25 cellular contexts compared by ENCODE assay signal in genomic region chr12:78746001-78746400, GRCh38.
DNase-seq lines count a peak whose midpoint lies in the region; ATAC-seq, FAIRE-seq and TF ChIP-seq lines count a peak whose summit lies in the region.
"Had no signal": no experiment of that assay in that cellular context is flagged by ENCODE, and none has a peak within 500 bp of the region (broad histone marks: within the 10 kb centered on the region; RNA-seq: fewer than 3 reads in every experiment).

No MANE protein-coding gene starts in this region.

- POLR2A ChIA-PET in A549 (lab: Yijun Ruan, JAX) = no interaction called here
- POLR2A ChIA-PET in activated CD4-positive, alpha-beta T cell treated with anti-CD3 and anti-CD28 coated beads, Interleukin-2, amount 10 ng/mL, durations not matched to agents 7 days and 5 days (lab: Charles Lee) = no interaction called here

- H3K27ac ChIP-seq in A549 = 0 out of 6 replicates have a peak overlapping the region, but pooled peaks of 1 of the 2 experiments have one; percentile 27
- peak overlapping the region; percentile 3; the same call in 1 of the 2 replicates for H3K27ac ChIP-seq in GM23338 (ENCODE audit: low read depth)
- H3K27ac ChIP-seq in transverse colon = no peak overlapping the region
- H3K27ac ChIP-seq: heart right ventricle had no signal

- intact Hi-C loops in transverse colon (cut with DNase I; ENCODE audit: low total_unique reads) = no loop called here

- TF ChIP-seq RAD21 in A549 (conservative IDR thresholded peaks at IDR 0.05 in 1 of 2, IDR thresholded peaks at IDR 0.05 in 1 of 2) = no peak

- in situ Hi-C loops in transverse colon (cut with MboI; ENCODE audit: low pct_ligation_motif_present in 1 of 4, low pct_unique_long_range_greater_than_20kb in 1 of 4, low sequenced_read_pairs in 3 of 4) = no loop called here

- H3K79me2 ChIP-seq in GM23338 (replicated peaks; ENCODE audit: insufficient read depth) = no peaks in the 10 kb centered on the region

- DNase-seq in A549 (ENCODE audit: low read depth in 1 of 2, low spot score in 1 of 2) (no peak), GM23338 (ENCODE audit: low spot score) (no peak), NCI-H345 (lab: John Stamatoyannopoulos, UW) (peak; percentile 53), fibroblast of peridontal ligament (ENCODE audit: extremely low read depth) (peak; percentile 7), transverse colon (no peak)
- DNase-seq in activated CD4-positive, CD25-positive, alpha-beta regulatory T cell treated with anti-CD3 and anti-CD28 coated beads, Interleukin-2, amount 50 U/mL, for 72 hours = no peak
- DNase-seq in activated CD4-positive, alpha-beta T cell treated with anti-CD3 and anti-CD28 coated beads, Interleukin-2, amount 10 ng/mL, durations not matched to agents 7 days and 5 days = no peak
- DNase-seq: activated CD4-positive, alpha-beta T cell treated with anti-CD3 and anti-CD28 coated beads for 36 hours; activated naive CD4-positive, alpha-beta T cell treated with anti-CD3 and anti-CD28 coated beads for 36 hours; activated T-cell treated with anti-CD3 and anti-CD28 coated beads, Interleukin-2, amount 50 U/mL, for 72 hours; amygdala; C1 segment of cervical spinal cord; heart right ventricle; naive thymus-derived CD8-positive, alpha-beta T cell; NCI-H2029 treated with DMSO at 0.1 percent for 48 hours; posterior cingulate gyrus; SIG-M5; T-cell had no signal

- TF ChIP-seq EP300 in A549 (IDR thresholded peaks at IDR 0.05) (no peak), transverse colon (IDR thresholded peaks at IDR 0.05; ENCODE audit: low read depth) (no peak)

- H3K9me3 ChIP-seq in A549 (no peaks in the 10 kb centered on the region), transverse colon (no peaks in the 10 kb centered on the region)

- H2AFZ ChIP-seq in GM23338 = peak overlapping the region; percentile 25; the same call in 1 of the 2 replicates

- FAIRE-seq in A549 (lab: Jason Lieb, UNC) = peak; percentile 32
- FAIRE-seq: H54, TTC549, urothelium cell line had no signal

- ATAC-seq in A549 (no peak), GM23338 (no peak), HG03469 (IDR thresholded peaks at IDR 0.05; ENCODE audit: unreplicated experiment) (no peak)
- ATAC-seq: activated CD4-positive, alpha-beta T cell treated with anti-CD3 and anti-CD28 coated beads for 36 hours; activated T-cell treated with anti-CD3 and anti-CD28 coated beads, Interleukin-2, amount 50 U/mL, for 72 hours; heart right ventricle; left lobe of liver; naive thymus-derived CD8-positive, alpha-beta T cell; sciatic nerve; T-cell had no signal

- H3K27ac Mint-ChIP-seq in GM23338 = peak overlapping the region; percentile 69; the same call in 1 of the 2 replicates
- no peak overlapping the region for H3K27ac Mint-ChIP-seq in activated CD4-positive, alpha-beta T cell treated with anti-CD3 and anti-CD28 coated beads, Interleukin-2, amount 10 ng/mL, durations not matched to agents 7 days and 5 days
- H3K27ac Mint-ChIP-seq: activated CD4-positive, alpha-beta T cell treated with anti-CD3 and anti-CD28 coated beads for 36 hours; activated naive CD4-positive, alpha-beta T cell treated with anti-CD3 and anti-CD28 coated beads for 36 hours; activated T-cell treated with anti-CD3 and anti-CD28 coated beads, Interleukin-2, amount 50 U/mL, for 72 hours; mesothelial cell of epicardium; naive thymus-derived CD8-positive, alpha-beta T cell; T-cell had no signal

- H3K4me3 Mint-ChIP-seq in GM23338 = no peak overlapping the region
- no peak overlapping the region for H3K4me3 Mint-ChIP-seq in activated CD4-positive, alpha-beta T cell treated with anti-CD3 and anti-CD28 coated beads, Interleukin-2, amount 10 ng/mL, durations not matched to agents 7 days and 5 days
- H3K4me3 Mint-ChIP-seq: activated CD4-positive, alpha-beta T cell treated with anti-CD3 and anti-CD28 coated beads for 36 hours; activated naive CD4-positive, alpha-beta T cell treated with anti-CD3 and anti-CD28 coated beads for 36 hours; activated T-cell treated with anti-CD3 and anti-CD28 coated beads, Interleukin-2, amount 50 U/mL, for 72 hours; mesothelial cell of epicardium; naive thymus-derived CD8-positive, alpha-beta T cell; T-cell had no signal

- 94% methylated on average over 2 of the region's 2 CpGs for WGBS in A549 (ENCODE audit: missing lambda C conversion rate)
- 82 to 88% methylated on average over 2 of the region's 2 CpGs for WGBS in transverse colon (ENCODE audit: low coverage in 1 of 2), 2 donors

- H3K9me3 Mint-ChIP-seq in GM23338 = no peaks in the 10 kb centered on the region
- H3K9me3 Mint-ChIP-seq in activated CD4-positive, alpha-beta T cell treated with anti-CD3 and anti-CD28 coated beads, Interleukin-2, amount 10 ng/mL, durations not matched to agents 7 days and 5 days = no peaks in the 10 kb centered on the region

- CTCF ChIA-PET in A549 (lab: Yijun Ruan, JAX) = no interaction called here
- CTCF ChIA-PET in activated CD4-positive, alpha-beta T cell treated with anti-CD3 and anti-CD28 coated beads, Interleukin-2, amount 10 ng/mL, durations not matched to agents 7 days and 5 days (lab: Charles Lee) = no interaction called here

- no peaks in the 10 kb centered on the region for H3K9me2 ChIP-seq in GM23338 (ENCODE audit: insufficient read depth)

- H3F3A ChIP-seq in GM23338 (replicated peaks; ENCODE audit: low read depth) = no peaks in the 10 kb centered on the region

- H3K4me1 Mint-ChIP-seq in GM23338 = peaks cover 8% of the 10 kb centered on the region; the same call in 2 of the 3 replicates
- H3K4me1 Mint-ChIP-seq in activated CD4-positive, alpha-beta T cell treated with anti-CD3 and anti-CD28 coated beads, Interleukin-2, amount 10 ng/mL, durations not matched to agents 7 days and 5 days = no peaks in the 10 kb centered on the region
- H3K4me1 Mint-ChIP-seq: activated CD4-positive, alpha-beta T cell treated with anti-CD3 and anti-CD28 coated beads for 36 hours; mesothelial cell of epicardium; naive thymus-derived CD8-positive, alpha-beta T cell; T-cell had no signal

- H3K27me3 ChIP-seq in GM23338 (ENCODE audit: insufficient read depth) (no peaks in the 10 kb centered on the region), transverse colon (no peaks in the 10 kb centered on the region)
- H3K27me3 ChIP-seq: heart right ventricle had no signal

- H3K27me3 Mint-ChIP-seq in GM23338 (ENCODE audit: insufficient read depth, low read depth, poor library complexity) = peaks cover 2% of the 10 kb centered on the region
- no peaks in the 10 kb centered on the region for H3K27me3 Mint-ChIP-seq in activated CD4-positive, alpha-beta T cell treated with anti-CD3 and anti-CD28 coated beads, Interleukin-2, amount 10 ng/mL, durations not matched to agents 7 days and 5 days
- H3K27me3 Mint-ChIP-seq: activated CD4-positive, alpha-beta T cell treated with anti-CD3 and anti-CD28 coated beads for 36 hours; naive thymus-derived CD8-positive, alpha-beta T cell; T-cell had no signal

- H3K4me1 ChIP-seq in A549 (no peaks in the 10 kb centered on the region), GM23338 (ENCODE audit: insufficient read depth) (peaks cover 13% of the 10 kb centered on the region; the same call in 1 of the 2 replicates), transverse colon (no peaks in the 10 kb centered on the region)
- H3K4me1 ChIP-seq: heart right ventricle had no signal

- H3K4me3 ChIP-seq in A549 = no peak overlapping the region
- H3K4me3 ChIP-seq in GM23338 = no peak overlapping the region
- no peak overlapping the region for H3K4me3 ChIP-seq in transverse colon
- H3K4me3 ChIP-seq: heart right ventricle had no signal

- H3K36me3 ChIP-seq in GM23338 (ENCODE audit: insufficient read depth) (no peaks in the 10 kb centered on the region), transverse colon (no peaks in the 10 kb centered on the region)
- H3K36me3 ChIP-seq: heart right ventricle had no signal

- TF ChIP-seq CTCF in A549 (IDR thresholded peaks at IDR 0.05) (no peak), GM23338 (conservative IDR thresholded peaks at IDR 0.05; ENCODE audit: low read depth in 2 of 2) (no peak), transverse colon (IDR thresholded peaks at IDR 0.05) (no peak)

- H4K20me1 ChIP-seq in GM23338 (replicated peaks; ENCODE audit: insufficient read depth) = no peaks in the 10 kb centered on the region

- H3K4me2 ChIP-seq in A549 = no peak overlapping the region
- H3K4me2 ChIP-seq in GM23338 = peak overlapping the region; percentile 42

- H3K36me3 Mint-ChIP-seq in GM23338 (ENCODE audit: low read depth) = peaks cover 2% of the 10 kb centered on the region; the same call in 2 of the 3 replicates
- no peaks in the 10 kb centered on the region for H3K36me3 Mint-ChIP-seq in activated CD4-positive, alpha-beta T cell treated with anti-CD3 and anti-CD28 coated beads, Interleukin-2, amount 10 ng/mL, durations not matched to agents 7 days and 5 days (ENCODE audit: low read depth)
- H3K36me3 Mint-ChIP-seq: mesothelial cell of epicardium; naive thymus-derived CD8-positive, alpha-beta T cell; T-cell had no signal

- no peak for TF ChIP-seq POLR2A in A549 (IDR thresholded peaks at IDR 0.05; ENCODE audit: low read length)
- no peak for TF ChIP-seq POLR2A in transverse colon (IDR thresholded peaks at IDR 0.05)

TF ChIP-seq in A549, 52 proteins besides CTCF, POLR2A, EP300 and RAD21 (continues in another document):
- no peak for TF ChIP-seq ATOH8 (CRISPR knock-in tag; IDR thresholded peaks at IDR 0.05; ENCODE audit: low read depth)
- no peak for TF ChIP-seq JUNB (IDR thresholded peaks at IDR 0.05)
- TF ChIP-seq RCOR1 (IDR thresholded peaks at IDR 0.05; ENCODE audit: low read depth, low read length) = no peak
- no peak for TF ChIP-seq NFE2L2 (conservative IDR thresholded peaks at IDR 0.05; ENCODE audit: low read length)
- TF ChIP-seq CEBPB (IDR thresholded peaks at IDR 0.05) = no peak
- TF ChIP-seq KDM5A (IDR thresholded peaks at IDR 0.05) = no peak

TF ChIP-seq in GM23338, 12 proteins besides CTCF, POLR2A, EP300 and RAD21 (continues in another document):
- TF ChIP-seq ZNF114 (CRISPR knock-in tag; IDR thresholded peaks at IDR 0.05) = no peak

Comparison
In these comparisons a context has a peak if more than half of its experiments do, and no peak if none do; other contexts are left out.
1. DNase-seq: peak in NCI-H345 (single experiment) and fibroblast of peridontal ligament (single experiment); none in A549 (0 of 2), GM23338 (single experiment), activated CD4-positive, CD25-positive, alpha-beta regulatory T cell treated with anti-CD3 and anti-CD28 coated beads, Interleukin-2, amount 50 U/mL, for 72 hours (single experiment), transverse colon (single experiment) and activated CD4-positive, alpha-beta T cell treated with anti-CD3 and anti-CD28 coated beads, Interleukin-2, amount 10 ng/mL, durations not matched to agents 7 days and 5 days (single experiment).